Comparison of ENCODE assay signal across 1 cellular context in the genomic region with DNA sequence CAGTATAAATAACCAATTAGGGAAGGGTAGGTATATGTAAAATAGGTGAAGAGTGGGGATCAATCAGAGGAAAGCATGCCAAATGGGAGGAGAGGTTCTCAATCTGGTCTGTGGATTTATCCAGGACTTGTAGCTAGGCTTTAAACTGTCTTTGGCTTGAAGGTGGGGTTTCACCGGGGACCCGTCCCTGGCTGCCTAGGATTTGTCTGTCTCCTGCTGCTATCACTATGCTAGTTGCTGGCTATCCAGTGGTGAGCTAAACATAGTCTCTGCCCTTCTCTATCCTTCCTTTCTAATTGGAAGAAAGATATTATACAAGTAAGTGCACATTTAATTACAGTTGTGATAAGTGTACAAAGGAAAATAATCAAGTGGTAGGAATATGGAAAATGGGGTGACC.
TF ChIP-seq lines count a peak whose summit lies in the region.

No MANE protein-coding gene starts in this region.

TF ChIP-seq in IMR-90, 13 proteins besides CTCF, POLR2A, EP300 and RAD21:
- no peak for TF ChIP-seq RFX5 (IDR thresholded peaks at IDR 0.05; ENCODE audit: low read depth, low read length)
